11 cellular contexts compared by ENCODE assay signal in the genomic region with DNA sequence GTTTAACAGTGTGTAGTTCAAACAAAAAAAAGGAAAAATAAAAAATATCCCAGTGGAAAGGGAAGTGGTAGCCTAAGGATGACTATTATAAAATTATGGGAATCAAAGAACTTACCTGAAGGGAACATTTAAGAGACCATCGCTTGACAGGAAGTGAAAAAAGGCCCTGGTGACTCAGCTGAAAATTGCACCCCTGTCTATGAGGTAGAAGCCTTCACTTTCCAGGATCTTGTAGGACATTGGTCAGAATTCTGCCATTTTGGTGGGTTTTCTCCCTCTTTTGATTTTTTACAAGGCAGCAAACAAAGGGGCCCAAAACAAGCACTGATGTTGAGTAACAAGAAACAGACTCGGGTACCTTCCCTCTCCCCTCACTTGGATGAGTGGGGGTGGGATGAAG. TPM values are rescaled to one million over a fixed set of nuclear protein-coding genes. Genes with fewer than 3 reads are reported as not detected.
A peak's percentile ranks its signal among the peaks of the same experiment; 100 is the strongest.
DNase-seq lines count a peak whose midpoint lies in the region; ATAC-seq, FAIRE-seq and TF ChIP-seq lines count a peak whose summit lies in the region.
"Had no signal": no experiment of that assay in that cellular context is flagged by ENCODE, and none has a peak within 500 bp of the region (broad histone marks: within the 10 kb centered on the region; RNA-seq: fewer than 3 reads in every experiment).

No MANE protein-coding gene starts in this region.

- no peak for DNase-seq in activated CD4-positive, alpha-beta T cell treated with anti-CD3 and anti-CD28 coated beads, Interleukin-2, amount 10 ng/mL, durations not matched to agents 24 days and 14 days
- no peak for DNase-seq in activated CD4-positive, alpha-beta T cell treated with anti-CD3 and anti-CD28 coated beads for 4 hours
- no peak for DNase-seq in activated CD4-positive, alpha-beta memory T cell treated with anti-CD3 and anti-CD28 coated beads, Interleukin-2, amount 10 ng/mL, durations not matched to agents 7 days and 5 days
- DNase-seq in left lung = no peak
- DNase-seq in stomach = no peak
- DNase-seq in GM19239 (ENCODE audit: insufficient read length, low spot score) = no peak
- DNase-seq: NCI-H748 treated with DMSO at 0.1 percent for 48 hours had no signal

- peaks cover 82% of the 10 kb centered on the region for H3K36me3 Mint-ChIP-seq in activated CD4-positive, alpha-beta T cell treated with anti-CD3 and anti-CD28 coated beads, Interleukin-2, amount 10 ng/mL, durations not matched to agents 24 days and 14 days (ENCODE audit: low read depth)
- H3K36me3 Mint-ChIP-seq in activated CD4-positive, alpha-beta memory T cell treated with anti-CD3 and anti-CD28 coated beads, Interleukin-2, amount 10 ng/mL, durations not matched to agents 7 days and 5 days (ENCODE audit: low read depth) = peaks cover 92% of the 10 kb centered on the region

- H3K27ac Mint-ChIP-seq in activated CD4-positive, alpha-beta T cell treated with anti-CD3 and anti-CD28 coated beads, Interleukin-2, amount 10 ng/mL, durations not matched to agents 24 days and 14 days = peak overlapping the region; percentile 84
- H3K27ac Mint-ChIP-seq in activated CD4-positive, alpha-beta memory T cell treated with anti-CD3 and anti-CD28 coated beads, Interleukin-2, amount 10 ng/mL, durations not matched to agents 7 days and 5 days = peak overlapping the region; percentile 67

- TF ChIP-seq EP300 in stomach (IDR thresholded peaks at IDR 0.05) = no peak

- no peaks in the 10 kb centered on the region for H3K27me3 ChIP-seq in left lung
- no peaks in the 10 kb centered on the region for H3K27me3 ChIP-seq in stomach

- no peaks in the 10 kb centered on the region for H3K9me3 ChIP-seq in left lung
- H3K9me3 ChIP-seq in stomach = no peaks in the 10 kb centered on the region

- TF ChIP-seq CTCF in left lung (IDR thresholded peaks at IDR 0.05) (no peak), stomach (IDR thresholded peaks at IDR 0.05) (no peak)

- H3K27me3 Mint-ChIP-seq in activated CD4-positive, alpha-beta T cell treated with anti-CD3 and anti-CD28 coated beads, Interleukin-2, amount 10 ng/mL, durations not matched to agents 24 days and 14 days = no peaks in the 10 kb centered on the region
- H3K27me3 Mint-ChIP-seq in activated CD4-positive, alpha-beta memory T cell treated with anti-CD3 and anti-CD28 coated beads, Interleukin-2, amount 10 ng/mL, durations not matched to agents 7 days and 5 days = no peaks in the 10 kb centered on the region

- no peak overlapping the region for H3K4me3 Mint-ChIP-seq in activated CD4-positive, alpha-beta T cell treated with anti-CD3 and anti-CD28 coated beads, Interleukin-2, amount 10 ng/mL, durations not matched to agents 24 days and 14 days
- H3K4me3 Mint-ChIP-seq in activated CD4-positive, alpha-beta memory T cell treated with anti-CD3 and anti-CD28 coated beads, Interleukin-2, amount 10 ng/mL, durations not matched to agents 7 days and 5 days = no peak overlapping the region

- no peak overlapping the region for H3K4me3 ChIP-seq in left lung
- no peak overlapping the region for H3K4me3 ChIP-seq in stomach

- no peaks in the 10 kb centered on the region for H3K9me3 Mint-ChIP-seq in activated CD4-positive, alpha-beta T cell treated with anti-CD3 and anti-CD28 coated beads, Interleukin-2, amount 10 ng/mL, durations not matched to agents 24 days and 14 days
- H3K9me3 Mint-ChIP-seq in activated CD4-positive, alpha-beta memory T cell treated with anti-CD3 and anti-CD28 coated beads, Interleukin-2, amount 10 ng/mL, durations not matched to agents 7 days and 5 days = no peaks in the 10 kb centered on the region

- intact Hi-C loops in activated CD4-positive, alpha-beta T cell treated with anti-CD3 and anti-CD28 coated beads, Interleukin-2, amount 10 ng/mL, durations not matched to agents 24 days and 14 days (cut with micrococcal nuclease) = loop anchor here (2.0 kb wide), 1 partner anchor 16 kb away; the partner anchor contains the start of gene DDX17
- intact Hi-C loops in left lung (cut with DNase I) (no loop called here), stomach (cut with DNase I; ENCODE audit: low total_unique reads) (no loop called here)

- POLR2A ChIA-PET in activated CD4-positive, alpha-beta memory T cell treated with anti-CD3 and anti-CD28 coated beads, Interleukin-2, amount 10 ng/mL, durations not matched to agents 7 days and 5 days (lab: Charles Lee) = interaction anchor here (1.0 to 4.9 kb wide), 6 partner anchors 9 to 82 kb away, joined by 3 to 31 read pairs (median 4); no protein-coding TSS in a partner anchor

- H3K4me1 ChIP-seq in left lung (peaks cover 0 to 38% of the 10 kb centered on the region in 2 donors), stomach (peaks cover 3 to 71% (median 37%) of the 10 kb centered on the region in 4 donors)

- no peak for TF ChIP-seq POLR2A in stomach (IDR thresholded peaks at IDR 0.05)

- peaks cover 36% of the 10 kb centered on the region for H3K4me1 Mint-ChIP-seq in activated CD4-positive, alpha-beta T cell treated with anti-CD3 and anti-CD28 coated beads, Interleukin-2, amount 10 ng/mL, durations not matched to agents 24 days and 14 days
- peaks cover 49% of the 10 kb centered on the region for H3K4me1 Mint-ChIP-seq in activated CD4-positive, alpha-beta memory T cell treated with anti-CD3 and anti-CD28 coated beads, Interleukin-2, amount 10 ng/mL, durations not matched to agents 7 days and 5 days

- CTCF ChIA-PET in activated CD4-positive, alpha-beta memory T cell treated with anti-CD3 and anti-CD28 coated beads, Interleukin-2, amount 10 ng/mL, durations not matched to agents 7 days and 5 days (lab: Charles Lee) = interaction anchor here (2.2 to 2.4 kb wide), 2 partner anchors 11 to 438 kb away, joined by 8 to 13 read pairs; no protein-coding TSS in a partner anchor

- WGBS in stomach, 5 donors = 59 to 75% (median 64%) methylated on average over 2 of the region's 2 CpGs

- H3K36me3 ChIP-seq in left lung (peaks cover 5 to 100% of the 10 kb centered on the region in 2 donors), stomach (peaks cover 92 to 100% (median 100%) of the 10 kb centered on the region in 4 donors)

- FAIRE-seq in GM19239 (lab: Jason Lieb, UNC) = no peak
- FAIRE-seq: urothelium cell line had no signal

- H3K27ac ChIP-seq in left lung = peak overlapping the region; percentile 21 to 27
- H3K27ac ChIP-seq in stomach = peak overlapping the region in 4 of 5 donors; percentile 48 to 72 (median 65)

- no peak for ATAC-seq in left lung
- ATAC-seq in HG03442 (IDR thresholded peaks at IDR 0.05; ENCODE audit: unreplicated experiment) = no peak
- no peak for ATAC-seq in HG03432 (IDR thresholded peaks at IDR 0.05; ENCODE audit: unreplicated experiment)

RNA-seq across cellular contexts. Expression of gene DDX17, which starts 15.6 kb away (rescaled TPM):
- total RNA-seq in activated CD4-positive, alpha-beta T cell treated with anti-CD3 and anti-CD28 coated beads, Interleukin-2, amount 10 ng/mL, durations not matched to agents 24 days and 14 days = 373 and 374 TPM in 2 replicates
- total RNA-seq in activated CD4-positive, alpha-beta memory T cell treated with anti-CD3 and anti-CD28 coated beads, Interleukin-2, amount 10 ng/mL, durations not matched to agents 7 days and 5 days = 100 to 1,000 TPM; 511 to 521 TPM
- total RNA-seq in left lung (100 to 1,000 TPM; 384 to 410 TPM), stomach (1,000 to 10,000 TPM in 2 of 5 donors, 100 to 1,000 TPM in 3; 485 to 4,611 (median 706) TPM)
- 100 to 1,000 TPM in 1 of 3 donors, 10 to 100 TPM in 2; 59.5 to 133 (median 79.3) TPM for polyA plus RNA-seq in stomach

RNA-seq across cellular contexts. Expression of gene KDELR3, which starts 22.6 kb away (rescaled TPM):
- 1.1 and 1.3 TPM in 2 replicates for total RNA-seq in activated CD4-positive, alpha-beta T cell treated with anti-CD3 and anti-CD28 coated beads, Interleukin-2, amount 10 ng/mL, durations not matched to agents 24 days and 14 days
- under 1 TPM; 0.75 to 0.88 TPM for total RNA-seq in activated CD4-positive, alpha-beta memory T cell treated with anti-CD3 and anti-CD28 coated beads, Interleukin-2, amount 10 ng/mL, durations not matched to agents 7 days and 5 days
- total RNA-seq in left lung (10 to 100 TPM; 25.9 to 53.8 TPM), stomach (10 to 100 TPM in 3 of 5 donors, 1 to 10 TPM in 1, not detected in 1; 3.6 to 30.7 (median 11.6) TPM)
- polyA plus RNA-seq in stomach = 10 to 100 TPM in 1 of 3 donors, 1 to 10 TPM in 2; 6.4 to 12.8 (median 6.8) TPM
- total RNA-seq: mononuclear cell had no signal

RNA-seq across cellular contexts. Expression of gene KCNJ4, which starts 35.5 kb away (rescaled TPM):
- not detected in 2 replicates for total RNA-seq in activated CD4-positive, alpha-beta T cell treated with anti-CD3 and anti-CD28 coated beads, Interleukin-2, amount 10 ng/mL, durations not matched to agents 24 days and 14 days
- total RNA-seq in activated CD4-positive, alpha-beta memory T cell treated with anti-CD3 and anti-CD28 coated beads, Interleukin-2, amount 10 ng/mL, durations not matched to agents 7 days and 5 days = not detected
- not detected for total RNA-seq in left lung
- not detected for total RNA-seq in stomach
- polyA plus RNA-seq in stomach = not detected
- total RNA-seq: mononuclear cell had no signal
